ENCODE assay signal across 32 cellular contexts in genomic region chr11:272931-273198, GRCh38. TPM values are rescaled to one million over a fixed set of nuclear protein-coding genes. Genes with fewer than 3 reads are reported as not detected.
"Had no signal": no experiment of that assay in that cellular context is flagged by ENCODE, and none has a peak within 500 bp of the region (broad histone marks: within the 10 kb centered on the region; RNA-seq: fewer than 3 reads in every experiment).

No MANE protein-coding gene starts in this region.

- H3K36me3 Mint-ChIP-seq: activated naive CD4-positive, alpha-beta T cell treated with anti-CD3 and anti-CD28 coated beads, Interleukin-2, amount 50 U/mL, for 24 hours had no signal

- H3K4me3 ChIP-seq: adrenal gland, ascending aorta, hepatocyte, left ventricle myocardium inferior, stomach, suprapubic skin, uterus had no signal

- H3K4me1 ChIP-seq: adrenal gland, ascending aorta, left ventricle myocardium inferior, uterus had no signal

- H3K27me3 Mint-ChIP-seq: activated naive CD4-positive, alpha-beta T cell treated with anti-CD3 and anti-CD28 coated beads, Interleukin-2, amount 50 U/mL, for 24 hours; effector memory CD8-positive, alpha-beta T cell; T-helper 17 cell had no signal

- H3K27ac Mint-ChIP-seq: activated CD4-positive, alpha-beta memory T cell treated with anti-CD3 and anti-CD28 coated beads, Interleukin-2, amount 10 ng/mL, durations not matched to agents 7 days and 5 days; activated T-helper 1 cell treated with anti-CD3 and anti-CD28 coated beads, Interleukin-12 subunit alpha, Interleukin-12 subunit beta, Interleukin-2, Interleukin-4 antibody, amounts not matched to agents 30 ng/mL and 10 ng/mL and 1 ng/mL, durations not matched to agents 14 hours and 24 hours and 36 hours; nephron progenitor cell; T-helper 17 cell had no signal

- H3K9me3 ChIP-seq: adrenal gland, left ventricle myocardium inferior, stomach, suprapubic skin had no signal

- H3K4me3 Mint-ChIP-seq: activated CD4-positive, alpha-beta memory T cell treated with anti-CD3 and anti-CD28 coated beads, Interleukin-2, amount 10 ng/mL, durations not matched to agents 7 days and 5 days; activated naive CD4-positive, alpha-beta T cell treated with anti-CD3 and anti-CD28 coated beads, Interleukin-2, amount 50 U/mL, for 24 hours; activated T-helper 1 cell treated with anti-CD3 and anti-CD28 coated beads, Interleukin-12 subunit alpha, Interleukin-12 subunit beta, Interleukin-2, Interleukin-4 antibody, amounts not matched to agents 30 ng/mL and 10 ng/mL and 1 ng/mL, durations not matched to agents 14 hours and 24 hours and 36 hours; effector memory CD8-positive, alpha-beta T cell; immature natural killer cell; nephron progenitor cell; T-helper 17 cell had no signal

- H3K27ac ChIP-seq: adrenal gland, ascending aorta, brain microvascular endothelial cell, hepatocyte, left ventricle myocardium inferior, stomach, suprapubic skin, uterus had no signal

- ATAC-seq: effector memory CD8-positive, alpha-beta T cell; esophagus mucosa; T-helper 17 cell had no signal

- H3K27me3 ChIP-seq: adrenal gland, ascending aorta, hepatocyte, uterus had no signal

- H3K9me3 Mint-ChIP-seq: activated naive CD4-positive, alpha-beta T cell treated with anti-CD3 and anti-CD28 coated beads, Interleukin-2, amount 50 U/mL, for 24 hours; effector memory CD8-positive, alpha-beta T cell; immature natural killer cell had no signal

- DNase-seq: activated CD4-positive, alpha-beta memory T cell treated with anti-CD3 and anti-CD28 coated beads, Interleukin-2, amount 10 ng/mL, durations not matched to agents 7 days and 5 days; activated CD4-positive, alpha-beta T cell treated with anti-CD3 and anti-CD28 coated beads for 48 hours; activated gamma-delta T cell treated with Interleukin-2 at 50 U/mL for 16 hours; brain microvascular endothelial cell; caudate nucleus; effector memory CD8-positive, alpha-beta T cell; glutamatergic neuron; immature natural killer cell; kidney glomerular epithelial cell; left ventricle myocardium inferior; mammary epithelial cell; midbrain; nephron progenitor cell; retina; stimulated activated CD4-positive, alpha-beta T cell treated with anti-CD3 and anti-CD28 coated beads, Interleukin-4, amount 100 ng/mL, for 24 hours; stomach; SW 1271; T-helper 17 cell; trophoblast cell; uterus had no signal

- H3K36me3 ChIP-seq: adrenal gland, ascending aorta, brain microvascular endothelial cell, left ventricle myocardium inferior, stomach, suprapubic skin, uterus had no signal

RNA-seq across cellular contexts. Expression of gene NLRP6, which starts 5.3 kb away (rescaled TPM):
- total RNA-seq: ascending aorta, dermis microvascular lymphatic vessel endothelial cell, endothelial cell of umbilical vein, frontal cortex, hepatocyte, left ventricle myocardium inferior, mammary epithelial cell had no signal
- polyA plus RNA-seq: endothelial cell of umbilical vein, mammary epithelial cell had no signal

RNA-seq across cellular contexts. Expression of gene IFITM5, which starts 26.5 kb away (rescaled TPM):
- total RNA-seq: activated CD4-positive, alpha-beta memory T cell treated with anti-CD3 and anti-CD28 coated beads, Interleukin-2, amount 10 ng/mL, durations not matched to agents 7 days and 5 days; activated T-helper 1 cell treated with anti-CD3 and anti-CD28 coated beads, Interleukin-12 subunit alpha, Interleukin-12 subunit beta, Interleukin-2, Interleukin-4 antibody, amounts not matched to agents 30 ng/mL and 10 ng/mL and 1 ng/mL, durations not matched to agents 14 hours and 24 hours and 36 hours; adrenal gland; ascending aorta; dermis microvascular lymphatic vessel endothelial cell; endothelial cell of umbilical vein; esophagus mucosa; frontal cortex; hepatocyte; left ventricle myocardium inferior; mammary epithelial cell; omental fat pad; posterior vena cava; suprapubic skin; T-helper 17 cell; uterus had no signal
- polyA plus RNA-seq: adrenal gland, endothelial cell of umbilical vein, hepatocyte, immature natural killer cell, mammary epithelial cell, stomach had no signal
